8 cellular contexts compared by ENCODE assay signal in the genomic region with DNA sequence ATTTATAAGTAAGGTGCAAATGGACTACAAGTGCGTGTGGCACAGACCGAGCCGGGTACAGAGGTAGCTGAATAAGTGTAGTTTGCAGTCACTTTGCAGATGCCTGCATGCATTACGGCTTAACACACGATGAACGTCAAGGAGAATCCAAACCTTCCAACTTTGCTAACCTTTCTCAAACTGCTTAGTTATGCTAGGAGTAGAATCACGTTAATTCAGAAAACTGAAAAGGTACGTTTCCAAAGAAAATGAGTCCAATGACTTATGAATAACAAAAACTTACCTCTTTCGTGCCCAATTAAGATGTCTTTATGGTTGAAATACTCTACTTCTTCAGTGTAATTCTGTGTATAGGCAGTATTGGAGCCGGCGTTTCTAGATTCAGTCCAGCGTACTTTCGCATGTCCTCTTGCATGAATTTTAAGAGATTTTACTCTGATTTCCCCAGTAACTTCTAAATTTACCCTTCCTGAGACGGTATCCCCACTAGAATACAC. TPM values are rescaled to one million over a fixed set of nuclear protein-coding genes. Genes with fewer than 3 reads are reported as not detected.
DNase-seq lines count a peak whose midpoint lies in the region; ATAC-seq and TF ChIP-seq lines count a peak whose summit lies in the region.

No MANE protein-coding gene starts in this region.

- H3K4me1 ChIP-seq in right lobe of liver, result peaks cover 0 to 16% (median 0%) of the 10 kb centered on the region in 4 donors

- CTCF ChIA-PET in Calu3 (lab: Charles Lee) (interaction anchor here (0.8 to 3.5 kb wide), 11 partner anchors 35 to 517 kb away, joined by 3 to 35 read pairs (median 5); no protein-coding TSS in a partner anchor), HEK293T (lab: Yijun Ruan, JAX) (interaction anchor here (0.7 to 4.2 kb wide), 3 partner anchors 79 to 451 kb away, joined by 3 to 28 read pairs (median 5); no protein-coding TSS in a partner anchor)

- H3K36me3 ChIP-seq in KOPT-K1 (ENCODE audit: insufficient read depth, low read length), result peaks cover 5% of the 10 kb centered on the region; the same call in 1 of the 2 replicates
- peaks cover 0 to 12% (median 5%) of the 10 kb centered on the region in 4 donors for H3K36me3 ChIP-seq in right lobe of liver

- intact Hi-C loops in Calu3 (cut with micrococcal nuclease; ENCODE audit: unreplicated experiment) (loop anchor here (1.0 to 5.0 kb wide), 4 partner anchors 70 to 450 kb away; no protein-coding TSS in a partner anchor), right lobe of liver (cut with DNase I) (no loop called here)

- H3K4me3 Mint-ChIP-seq in Calu3 (ENCODE audit: low read depth, unreplicated experiment), result peak overlapping the region; percentile 86

- TF ChIP-seq CTCF in Calu3 (IDR thresholded peaks at IDR 0.05; ENCODE audit: unreplicated experiment) (no peak), right lobe of liver (IDR thresholded peaks at IDR 0.05) (no peak)

- POLR2A ChIA-PET in HEK293T (lab: Yijun Ruan, JAX), result interaction anchor here (0.8 to 3.2 kb wide), 46 partner anchors 8 to 502 kb away, joined by 3 to 22 read pairs (median 4); no protein-coding TSS in a partner anchor

- WGBS in right lobe of liver (ENCODE audit: insufficient coverage, low coverage, low lambda C conversion rate, missing lambda C conversion rate), result 0% methylated on average over 14 of the region's 14 CpGs

- TF ChIP-seq POLR2A in right lobe of liver (IDR thresholded peaks at IDR 0.05), result no peak

- peak overlapping the region; percentile 98 for H3K27ac Mint-ChIP-seq in Calu3 (ENCODE audit: unreplicated experiment)

- H3K9me3 ChIP-seq in KOPT-K1 (ENCODE audit: insufficient read depth, low read length, poor library complexity, severe bottlenecking), result no peaks in the 10 kb centered on the region
- no peaks in the 10 kb centered on the region for H3K9me3 ChIP-seq in right lobe of liver

- DNase-seq in Calu3 (peak; percentile 26), SKM-1 treated with dmso at 0.1 percent for 144 hours (lab: John Stamatoyannopoulos, UW; ENCODE audit: unreplicated experiment) (peak; percentile 54), cerebellar cortex (ENCODE audit: low spot score) (peak; percentile 79), right lobe of liver (peak in 1 of 3 donors; percentile 26), HEK293T (ENCODE audit: extremely low spot score) (no peak)
- peak; percentile 27 for DNase-seq in stimulated activated naive CD8-positive, alpha-beta T cell treated with anti-CD3 and anti-CD28 coated beads, Interleukin-15, Interleukin-2, amounts not matched to agents 100 U/mL and 50 U/mL, for 24 hours

- ATAC-seq in right lobe of liver (no peak), GM21825 (IDR thresholded peaks at IDR 0.05; ENCODE audit: unreplicated experiment) (no peak)
- ATAC-seq in stimulated activated naive CD8-positive, alpha-beta T cell treated with anti-CD3 and anti-CD28 coated beads, Interleukin-15, Interleukin-2, amounts not matched to agents 100 U/mL and 50 U/mL, for 24 hours, result no peak

- BruUV-seq in Calu3 (replicated peaks; lab: Mats Ljungman, UMichigan), result TSS peak; percentile 66

- peaks cover 22% of the 10 kb centered on the region for H3K4me1 Mint-ChIP-seq in Calu3 (ENCODE audit: low read depth, unreplicated experiment)

- H3K9me3 Mint-ChIP-seq in Calu3 (ENCODE audit: low read depth, unreplicated experiment), result no peaks in the 10 kb centered on the region

- H3K27ac ChIP-seq in KOPT-K1 (ENCODE audit: low read depth, low read length, poor library complexity, severe bottlenecking) (peak overlapping the region; percentile 99), right lobe of liver (peak overlapping the region; percentile 99 to 100 (median 99))

- H3K27me3 ChIP-seq in right lobe of liver, result no peaks in the 10 kb centered on the region

- H3K4me3 ChIP-seq in right lobe of liver, result peak overlapping the region; percentile 66 to 74 (median 70)

- peaks cover 68% of the 10 kb centered on the region for H3K36me3 Mint-ChIP-seq in Calu3 (ENCODE audit: insufficient read depth, unreplicated experiment)

- no peaks in the 10 kb centered on the region for H3K27me3 Mint-ChIP-seq in Calu3 (ENCODE audit: unreplicated experiment)

TF ChIP-seq in HEK293T, 16 proteins besides CTCF, POLR2A, EP300 and RAD21:
- TF ChIP-seq SP1 (IDR thresholded peaks at IDR 0.05), result no peak
- TF ChIP-seq, protein P1, sequence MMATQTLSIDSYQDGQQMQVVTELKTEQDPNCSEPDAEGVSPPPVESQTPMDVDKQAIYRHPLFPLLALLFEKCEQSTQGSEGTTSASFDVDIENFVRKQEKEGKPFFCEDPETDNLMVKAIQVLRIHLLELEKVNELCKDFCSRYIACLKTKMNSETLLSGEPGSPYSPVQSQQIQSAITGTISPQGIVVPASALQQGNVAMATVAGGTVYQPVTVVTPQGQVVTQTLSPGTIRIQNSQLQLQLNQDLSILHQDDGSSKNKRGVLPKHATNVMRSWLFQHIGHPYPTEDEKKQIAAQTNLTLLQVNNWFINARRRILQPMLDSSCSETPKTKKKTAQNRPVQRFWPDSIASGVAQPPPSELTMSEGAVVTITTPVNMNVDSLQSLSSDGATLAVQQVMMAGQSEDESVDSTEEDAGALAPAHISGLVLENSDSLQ (IDR thresholded peaks at IDR 0.05), result no peak
- TF ChIP-seq HDGF (IDR thresholded peaks at IDR 0.05; ENCODE audit: borderline replicate concordance), result no peak
- TF ChIP-seq ARNT (IDR thresholded peaks at IDR 0.05), result no peak
- TF ChIP-seq NFRKB (IDR thresholded peaks at IDR 0.05), result no peak
- TF ChIP-seq LEF1 (IDR thresholded peaks at IDR 0.05; ENCODE audit: borderline replicate concordance), result no peak
- no peak for TF ChIP-seq FOXK2 (IDR thresholded peaks at IDR 0.05)
- TF ChIP-seq L3MBTL2 (conservative IDR thresholded peaks at IDR 0.05), result no peak
- TF ChIP-seq FOXA1 (IDR thresholded peaks at IDR 0.05), result no peak
- TF ChIP-seq ZNF384 (IDR thresholded peaks at IDR 0.05), result no peak
- no peak for TF ChIP-seq ELF4 (IDR thresholded peaks at IDR 0.05)
- TF ChIP-seq TARDBP (IDR thresholded peaks at IDR 0.05), result no peak
- TF ChIP-seq BHLHE40 (IDR thresholded peaks at IDR 0.05; ENCODE audit: borderline replicate concordance), result no peak
- no peak for TF ChIP-seq SUZ12 (IDR thresholded peaks at IDR 0.05)

RNA-seq across cellular contexts. Expression of a gene that starts 0.5 kb away (rescaled TPM):
- total RNA-seq in Calu3 (2022), result 32.9 and 33.4 TPM in 2 replicates
- total RNA-seq in right lobe of liver, result 10 to 100 TPM; 14.3 to 96.9 (median 46.0) TPM
